9 cellular contexts compared by ENCODE assay signal in genomic region chr21:26965567-26966359, GRCh38. TPM values are rescaled to one million over a fixed set of nuclear protein-coding genes. Genes with fewer than 3 reads are reported as not detected.
DNase-seq lines count a peak whose midpoint lies in the region; ATAC-seq and TF ChIP-seq lines count a peak whose summit lies in the region.
"Had no signal": no experiment of that assay in that cellular context is flagged by ENCODE, and none has a peak within 500 bp of the region (broad histone marks: within the 10 kb centered on the region; RNA-seq: fewer than 3 reads in every experiment).

No MANE protein-coding gene starts in this region.

- H3K4me1 ChIP-seq in HUES64 (ENCODE audit: insufficient read depth, low read length) (peaks cover 10% of the 10 kb centered on the region), stomach (peaks cover 0 to 47% (median 23%) of the 10 kb centered on the region in 4 donors)

- no peak for TF ChIP-seq EP300 in stomach (IDR thresholded peaks at IDR 0.05)

- H3K4me1 Mint-ChIP-seq in MCF 10A (ENCODE audit: insufficient read depth, unreplicated experiment): peaks cover 10% of the 10 kb centered on the region
- no peaks in the 10 kb centered on the region for H3K4me1 Mint-ChIP-seq in activated T-helper 2 cell treated with anti-CD3 and anti-CD28 coated beads, Interferon-gamma antibody, Interleukin-2, Interleukin-4, amounts not matched to agents 10 μg/mL and 5 μg/mL and 100 μg/mL, durations not matched to agents 14 hours and 24 hours and 36 hours (ENCODE audit: low read depth)
- H3K4me1 Mint-ChIP-seq: activated naive CD4-positive, alpha-beta T cell treated with anti-CD3 and anti-CD28 coated beads, Interleukin-2, amount 50 U/mL, for 24 hours had no signal

- DNase-seq in MCF 10A (ENCODE audit: unreplicated experiment) (no peak), kidney epithelial cell (ENCODE audit: low read depth) (no peak), stomach (peak; percentile 25), NCI-H1048 (lab: John Stamatoyannopoulos, UW) (no peak)
- DNase-seq in activated naive CD4-positive, alpha-beta T cell (lab: John Stamatoyannopoulos, UW): no peak
- no peak for DNase-seq in activated T-helper 2 cell treated with anti-CD3 and anti-CD28 coated beads, Interferon-gamma antibody, Interleukin-2, Interleukin-4, amounts not matched to agents 10 μg/mL and 5 μg/mL and 100 μg/mL, durations not matched to agents 14 hours and 24 hours and 36 hours (ENCODE audit: low spot score)

- peak overlapping the region; percentile 92 for H3K4me3 Mint-ChIP-seq in MCF 10A (ENCODE audit: unreplicated experiment)
- H3K4me3 Mint-ChIP-seq in activated T-helper 2 cell treated with anti-CD3 and anti-CD28 coated beads, Interferon-gamma antibody, Interleukin-2, Interleukin-4, amounts not matched to agents 10 μg/mL and 5 μg/mL and 100 μg/mL, durations not matched to agents 14 hours and 24 hours and 36 hours (ENCODE audit: low read depth): no peak overlapping the region
- H3K4me3 Mint-ChIP-seq: activated naive CD4-positive, alpha-beta T cell treated with anti-CD3 and anti-CD28 coated beads, Interleukin-2, amount 50 U/mL, for 24 hours had no signal

- no peak overlapping the region for H3K27ac Mint-ChIP-seq in MCF 10A (ENCODE audit: low read depth, unreplicated experiment)
- no peak overlapping the region for H3K27ac Mint-ChIP-seq in activated T-helper 2 cell treated with anti-CD3 and anti-CD28 coated beads, Interferon-gamma antibody, Interleukin-2, Interleukin-4, amounts not matched to agents 10 μg/mL and 5 μg/mL and 100 μg/mL, durations not matched to agents 14 hours and 24 hours and 36 hours
- H3K27ac Mint-ChIP-seq: activated naive CD4-positive, alpha-beta T cell treated with anti-CD3 and anti-CD28 coated beads, Interleukin-2, amount 50 U/mL, for 24 hours had no signal

- H3K36me3 Mint-ChIP-seq in MCF 10A (ENCODE audit: insufficient read depth, unreplicated experiment): no peaks in the 10 kb centered on the region
- no peaks in the 10 kb centered on the region for H3K36me3 Mint-ChIP-seq in activated T-helper 2 cell treated with anti-CD3 and anti-CD28 coated beads, Interferon-gamma antibody, Interleukin-2, Interleukin-4, amounts not matched to agents 10 μg/mL and 5 μg/mL and 100 μg/mL, durations not matched to agents 14 hours and 24 hours and 36 hours (ENCODE audit: low read depth)
- H3K36me3 Mint-ChIP-seq: activated naive CD4-positive, alpha-beta T cell treated with anti-CD3 and anti-CD28 coated beads, Interleukin-2, amount 50 U/mL, for 24 hours had no signal

- TF ChIP-seq POLR2A in stomach (IDR thresholded peaks at IDR 0.05): no peak

- no peaks in the 10 kb centered on the region for H3K36me3 ChIP-seq in HUES64 (ENCODE audit: insufficient read depth, low read length)
- H3K36me3 ChIP-seq in kidney epithelial cell (ENCODE audit: control insufficient read depth, insufficient read depth, low read length): no peaks in the 10 kb centered on the region
- no peaks in the 10 kb centered on the region for H3K36me3 ChIP-seq in stomach

- H3K27ac ChIP-seq in HUES64 (ENCODE audit: low read depth, low read length): no peak overlapping the region
- H3K27ac ChIP-seq in stomach: peak overlapping the region; percentile 66 to 86 (median 83)

- H3K9me3 Mint-ChIP-seq in MCF 10A (ENCODE audit: unreplicated experiment): no peaks in the 10 kb centered on the region
- no peaks in the 10 kb centered on the region for H3K9me3 Mint-ChIP-seq in activated T-helper 2 cell treated with anti-CD3 and anti-CD28 coated beads, Interferon-gamma antibody, Interleukin-2, Interleukin-4, amounts not matched to agents 10 μg/mL and 5 μg/mL and 100 μg/mL, durations not matched to agents 14 hours and 24 hours and 36 hours
- H3K9me3 Mint-ChIP-seq: activated naive CD4-positive, alpha-beta T cell treated with anti-CD3 and anti-CD28 coated beads, Interleukin-2, amount 50 U/mL, for 24 hours had no signal

- 6% methylated on average over 90 of the region's 90 CpGs for WGBS in HUES64
- 3 to 8% (median 6%) methylated on average over 11 to 90 of the region's 90 CpGs for WGBS in stomach, 5 donors

- H3K9me3 ChIP-seq in HUES64 (ENCODE audit: insufficient read depth, low read depth, low read length) (no peaks in the 10 kb centered on the region), stomach (no peaks in the 10 kb centered on the region)

- TF ChIP-seq CTCF in MCF 10A (IDR thresholded peaks at IDR 0.05; ENCODE audit: unreplicated experiment) (no peak), kidney epithelial cell (IDR thresholded peaks at IDR 0.05; ENCODE audit: insufficient read depth, low read length, poor library complexity, severe bottlenecking) (peak; percentile 65), stomach (IDR thresholded peaks at IDR 0.05) (peak in 2 of 7 experiments; percentile 20 to 21)

- H3K27me3 ChIP-seq in HUES64 (ENCODE audit: insufficient read depth, low read length): peaks cover 78% of the 10 kb centered on the region
- H3K27me3 ChIP-seq in kidney epithelial cell (ENCODE audit: control insufficient read depth, insufficient read depth, low read length): no peaks in the 10 kb centered on the region
- peaks cover 0 to 49% (median 17%) of the 10 kb centered on the region in 3 donors for H3K27me3 ChIP-seq in stomach

- ATAC-seq in GM18498 (IDR thresholded peaks at IDR 0.05; ENCODE audit: unreplicated experiment): no peak

- no peak overlapping the region for H3K9ac ChIP-seq in HUES64 (ENCODE audit: low read depth, low read length)

- H3K4me3 ChIP-seq in HUES64 (ENCODE audit: low read length): peak overlapping the region; percentile 67
- H3K4me3 ChIP-seq in kidney epithelial cell (ENCODE audit: low read depth, low read length): peak overlapping the region; percentile 80
- peak overlapping the region; percentile 56 to 68 (median 60) for H3K4me3 ChIP-seq in stomach

- no peaks in the 10 kb centered on the region for H3K27me3 Mint-ChIP-seq in MCF 10A (ENCODE audit: insufficient read depth, unreplicated experiment)
- H3K27me3 Mint-ChIP-seq in activated T-helper 2 cell treated with anti-CD3 and anti-CD28 coated beads, Interferon-gamma antibody, Interleukin-2, Interleukin-4, amounts not matched to agents 10 μg/mL and 5 μg/mL and 100 μg/mL, durations not matched to agents 14 hours and 24 hours and 36 hours (ENCODE audit: low read depth): peaks cover 44% of the 10 kb centered on the region

- POLR2A ChIA-PET in MCF 10A (lab: Yijun Ruan, JAX): interaction anchor here (0.7 kb wide), 1 partner anchor 523 kb away, joined by 3 read pairs; no protein-coding TSS in a partner anchor

- no TSS peak for BruUV-seq in MCF 10A (replicated peaks; lab: Mats Ljungman, UMichigan)

- intact Hi-C loops in MCF 10A (cut with micrococcal nuclease): loop anchor here (10.0 kb wide), 1 partner anchor 739 kb away; no protein-coding TSS in a partner anchor
- intact Hi-C loops in stomach (cut with DNase I; ENCODE audit: low total_unique reads): no loop called here
- intact Hi-C loops in activated T-helper 2 cell treated with anti-CD3 and anti-CD28 coated beads, Interferon-gamma antibody, Interleukin-2, Interleukin-4, amounts not matched to agents 10 μg/mL and 5 μg/mL and 100 μg/mL, durations not matched to agents 14 hours and 24 hours and 36 hours (cut with micrococcal nuclease): loop anchor here (5.0 kb wide), 1 partner anchor 118 kb away; the partner anchor contains the start of gene ADAMTS1

- CTCF ChIA-PET in MCF 10A (lab: Yijun Ruan, JAX): no interaction called here

RNA-seq across cellular contexts. Expression of gene ADAMTS5, which starts 1.1 kb away (rescaled TPM):
- polyA plus RNA-seq in HUES64 (2013, experiment 1 of 2): 0.30 TPM
- 0.38 TPM for polyA plus RNA-seq in HUES64 (2013, experiment 2 of 2)
- total RNA-seq in MCF 10A (2022) (0.10 TPM in 1 of 2 replicates, not detected in the other), kidney epithelial cell (16.3 and 17.3 TPM in 2 replicates), stomach (10 to 100 TPM in 2 of 5 donors, 1 to 10 TPM in 3; 1.4 to 52.0 (median 6.7) TPM)
- 1 to 10 TPM in 2 of 3 donors, under 1 TPM in 1; 0.55 to 2.4 (median 2.2) TPM for polyA plus RNA-seq in stomach
- total RNA-seq in activated T-helper 2 cell treated with anti-CD3 and anti-CD28 coated beads, Interferon-gamma antibody, Interleukin-2, Interleukin-4, amounts not matched to agents 10 μg/mL and 5 μg/mL and 100 μg/mL, durations not matched to agents 14 hours and 24 hours and 36 hours: not detected in 2 replicates
